ENCODE assay signal across 1 cellular context in the genomic region with DNA sequence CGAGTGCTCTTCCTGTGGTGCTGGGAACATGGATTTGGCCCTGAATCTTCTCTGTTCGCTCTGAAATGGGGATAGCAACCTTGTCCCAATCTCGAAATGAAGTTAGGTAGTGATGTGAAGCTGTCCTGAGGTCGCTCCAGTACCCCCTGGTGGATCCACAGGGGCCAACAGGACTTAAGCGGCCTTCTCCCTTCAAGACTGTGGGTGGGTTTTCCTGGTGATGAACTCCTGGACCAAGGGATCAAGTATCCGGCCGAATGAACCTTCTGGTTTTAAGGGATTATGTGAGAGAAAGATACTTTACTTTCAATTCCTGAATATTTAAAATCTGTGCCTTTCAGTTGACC.
TF ChIP-seq lines count a peak whose summit lies in the region.

No MANE protein-coding gene starts in this region.

TF ChIP-seq in WTC11, 78 proteins besides CTCF, POLR2A, EP300 and RAD21:
- no peak for TF ChIP-seq ZNF138 (CRISPR knock-in tag; conservative IDR thresholded peaks at IDR 0.05)
- TF ChIP-seq, protein P1, sequence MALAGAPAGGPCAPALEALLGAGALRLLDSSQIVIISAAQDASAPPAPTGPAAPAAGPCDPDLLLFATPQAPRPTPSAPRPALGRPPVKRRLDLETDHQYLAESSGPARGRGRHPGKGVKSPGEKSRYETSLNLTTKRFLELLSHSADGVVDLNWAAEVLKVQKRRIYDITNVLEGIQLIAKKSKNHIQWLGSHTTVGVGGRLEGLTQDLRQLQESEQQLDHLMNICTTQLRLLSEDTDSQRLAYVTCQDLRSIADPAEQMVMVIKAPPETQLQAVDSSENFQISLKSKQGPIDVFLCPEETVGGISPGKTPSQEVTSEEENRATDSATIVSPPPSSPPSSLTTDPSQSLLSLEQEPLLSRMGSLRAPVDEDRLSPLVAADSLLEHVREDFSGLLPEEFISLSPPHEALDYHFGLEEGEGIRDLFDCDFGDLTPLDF (CRISPR knock-in tag; IDR thresholded peaks at IDR 0.05), result no peak
- TF ChIP-seq, protein P2, sequence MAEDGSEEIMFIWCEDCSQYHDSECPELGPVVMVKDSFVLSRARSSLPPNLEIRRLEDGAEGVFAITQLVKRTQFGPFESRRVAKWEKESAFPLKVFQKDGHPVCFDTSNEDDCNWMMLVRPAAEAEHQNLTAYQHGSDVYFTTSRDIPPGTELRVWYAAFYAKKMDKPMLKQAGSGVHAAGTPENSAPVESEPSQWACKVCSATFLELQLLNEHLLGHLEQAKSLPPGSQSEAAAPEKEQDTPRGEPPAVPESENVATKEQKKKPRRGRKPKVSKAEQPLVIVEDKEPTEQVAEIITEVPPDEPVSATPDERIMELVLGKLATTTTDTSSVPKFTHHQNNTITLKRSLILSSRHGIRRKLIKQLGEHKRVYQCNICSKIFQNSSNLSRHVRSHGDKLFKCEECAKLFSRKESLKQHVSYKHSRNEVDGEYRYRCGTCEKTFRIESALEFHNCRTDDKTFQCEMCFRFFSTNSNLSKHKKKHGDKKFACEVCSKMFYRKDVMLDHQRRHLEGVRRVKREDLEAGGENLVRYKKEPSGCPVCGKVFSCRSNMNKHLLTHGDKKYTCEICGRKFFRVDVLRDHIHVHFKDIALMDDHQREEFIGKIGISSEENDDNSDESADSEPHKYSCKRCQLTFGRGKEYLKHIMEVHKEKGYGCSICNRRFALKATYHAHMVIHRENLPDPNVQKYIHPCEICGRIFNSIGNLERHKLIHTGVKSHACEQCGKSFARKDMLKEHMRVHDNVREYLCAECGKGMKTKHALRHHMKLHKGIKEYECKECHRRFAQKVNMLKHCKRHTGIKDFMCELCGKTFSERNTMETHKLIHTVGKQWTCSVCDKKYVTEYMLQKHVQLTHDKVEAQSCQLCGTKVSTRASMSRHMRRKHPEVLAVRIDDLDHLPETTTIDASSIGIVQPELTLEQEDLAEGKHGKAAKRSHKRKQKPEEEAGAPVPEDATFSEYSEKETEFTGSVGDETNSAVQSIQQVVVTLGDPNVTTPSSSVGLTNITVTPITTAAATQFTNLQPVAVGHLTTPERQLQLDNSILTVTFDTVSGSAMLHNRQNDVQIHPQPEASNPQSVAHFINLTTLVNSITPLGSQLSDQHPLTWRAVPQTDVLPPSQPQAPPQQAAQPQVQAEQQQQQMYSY (CRISPR knock-in tag; IDR thresholded peaks at IDR 0.05), result no peak
- no peak for TF ChIP-seq TP53 (CRISPR knock-in tag; IDR thresholded peaks at IDR 0.05)
- TF ChIP-seq, protein P3, sequence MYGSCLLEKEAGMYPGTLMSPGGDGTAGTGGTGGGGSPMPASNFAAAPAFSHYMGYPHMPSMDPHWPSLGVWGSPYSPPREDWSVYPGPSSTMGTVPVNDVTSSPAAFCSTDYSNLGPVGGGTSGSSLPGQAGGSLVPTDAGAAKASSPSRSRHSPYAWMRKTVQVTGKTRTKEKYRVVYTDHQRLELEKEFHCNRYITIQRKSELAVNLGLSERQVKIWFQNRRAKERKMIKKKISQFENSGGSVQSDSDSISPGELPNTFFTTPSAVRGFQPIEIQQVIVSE (CRISPR knock-in tag; IDR thresholded peaks at IDR 0.05; ENCODE audit: borderline replicate concordance), result no peak
- no peak for TF ChIP-seq NFYB (CRISPR knock-in tag; conservative IDR thresholded peaks at IDR 0.05; ENCODE audit: low read depth)
- no peak for TF ChIP-seq NR3C1 (CRISPR knock-in tag; conservative IDR thresholded peaks at IDR 0.05; ENCODE audit: low read depth)
- TF ChIP-seq, protein P4, sequence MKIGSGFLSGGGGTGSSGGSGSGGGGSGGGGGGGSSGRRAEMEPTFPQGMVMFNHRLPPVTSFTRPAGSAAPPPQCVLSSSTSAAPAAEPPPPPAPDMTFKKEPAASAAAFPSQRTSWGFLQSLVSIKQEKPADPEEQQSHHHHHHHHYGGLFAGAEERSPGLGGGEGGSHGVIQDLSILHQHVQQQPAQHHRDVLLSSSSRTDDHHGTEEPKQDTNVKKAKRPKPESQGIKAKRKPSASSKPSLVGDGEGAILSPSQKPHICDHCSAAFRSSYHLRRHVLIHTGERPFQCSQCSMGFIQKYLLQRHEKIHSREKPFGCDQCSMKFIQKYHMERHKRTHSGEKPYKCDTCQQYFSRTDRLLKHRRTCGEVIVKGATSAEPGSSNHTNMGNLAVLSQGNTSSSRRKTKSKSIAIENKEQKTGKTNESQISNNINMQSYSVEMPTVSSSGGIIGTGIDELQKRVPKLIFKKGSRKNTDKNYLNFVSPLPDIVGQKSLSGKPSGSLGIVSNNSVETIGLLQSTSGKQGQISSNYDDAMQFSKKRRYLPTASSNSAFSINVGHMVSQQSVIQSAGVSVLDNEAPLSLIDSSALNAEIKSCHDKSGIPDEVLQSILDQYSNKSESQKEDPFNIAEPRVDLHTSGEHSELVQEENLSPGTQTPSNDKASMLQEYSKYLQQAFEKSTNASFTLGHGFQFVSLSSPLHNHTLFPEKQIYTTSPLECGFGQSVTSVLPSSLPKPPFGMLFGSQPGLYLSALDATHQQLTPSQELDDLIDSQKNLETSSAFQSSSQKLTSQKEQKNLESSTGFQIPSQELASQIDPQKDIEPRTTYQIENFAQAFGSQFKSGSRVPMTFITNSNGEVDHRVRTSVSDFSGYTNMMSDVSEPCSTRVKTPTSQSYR (CRISPR knock-in tag; IDR thresholded peaks at IDR 0.05), result no peak
- TF ChIP-seq, protein P5, sequence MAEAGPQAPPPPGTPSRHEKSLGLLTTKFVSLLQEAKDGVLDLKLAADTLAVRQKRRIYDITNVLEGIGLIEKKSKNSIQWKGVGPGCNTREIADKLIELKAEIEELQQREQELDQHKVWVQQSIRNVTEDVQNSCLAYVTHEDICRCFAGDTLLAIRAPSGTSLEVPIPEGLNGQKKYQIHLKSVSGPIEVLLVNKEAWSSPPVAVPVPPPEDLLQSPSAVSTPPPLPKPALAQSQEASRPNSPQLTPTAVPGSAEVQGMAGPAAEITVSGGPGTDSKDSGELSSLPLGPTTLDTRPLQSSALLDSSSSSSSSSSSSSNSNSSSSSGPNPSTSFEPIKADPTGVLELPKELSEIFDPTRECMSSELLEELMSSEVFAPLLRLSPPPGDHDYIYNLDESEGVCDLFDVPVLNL (CRISPR knock-in tag; IDR thresholded peaks at IDR 0.05; ENCODE audit: borderline replicate concordance, low read depth), result no peak
- TF ChIP-seq GABPB1 (CRISPR knock-in tag; IDR thresholded peaks at IDR 0.05), result no peak
- TF ChIP-seq JAZF1 (CRISPR knock-in tag; IDR thresholded peaks at IDR 0.05), result no peak
- TF ChIP-seq, protein P6, sequence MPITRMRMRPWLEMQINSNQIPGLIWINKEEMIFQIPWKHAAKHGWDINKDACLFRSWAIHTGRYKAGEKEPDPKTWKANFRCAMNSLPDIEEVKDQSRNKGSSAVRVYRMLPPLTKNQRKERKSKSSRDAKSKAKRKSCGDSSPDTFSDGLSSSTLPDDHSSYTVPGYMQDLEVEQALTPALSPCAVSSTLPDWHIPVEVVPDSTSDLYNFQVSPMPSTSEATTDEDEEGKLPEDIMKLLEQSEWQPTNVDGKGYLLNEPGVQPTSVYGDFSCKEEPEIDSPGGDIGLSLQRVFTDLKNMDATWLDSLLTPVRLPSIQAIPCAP (CRISPR knock-in tag; IDR thresholded peaks at IDR 0.05), result no peak
- TF ChIP-seq, protein P7, sequence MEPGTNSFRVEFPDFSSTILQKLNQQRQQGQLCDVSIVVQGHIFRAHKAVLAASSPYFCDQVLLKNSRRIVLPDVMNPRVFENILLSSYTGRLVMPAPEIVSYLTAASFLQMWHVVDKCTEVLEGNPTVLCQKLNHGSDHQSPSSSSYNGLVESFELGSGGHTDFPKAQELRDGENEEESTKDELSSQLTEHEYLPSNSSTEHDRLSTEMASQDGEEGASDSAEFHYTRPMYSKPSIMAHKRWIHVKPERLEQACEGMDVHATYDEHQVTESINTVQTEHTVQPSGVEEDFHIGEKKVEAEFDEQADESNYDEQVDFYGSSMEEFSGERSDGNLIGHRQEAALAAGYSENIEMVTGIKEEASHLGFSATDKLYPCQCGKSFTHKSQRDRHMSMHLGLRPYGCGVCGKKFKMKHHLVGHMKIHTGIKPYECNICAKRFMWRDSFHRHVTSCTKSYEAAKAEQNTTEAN (CRISPR knock-in tag; IDR thresholded peaks at IDR 0.05), result no peak
- no peak for TF ChIP-seq TEAD1 (CRISPR knock-in tag; IDR thresholded peaks at IDR 0.05)
- TF ChIP-seq, protein P8, sequence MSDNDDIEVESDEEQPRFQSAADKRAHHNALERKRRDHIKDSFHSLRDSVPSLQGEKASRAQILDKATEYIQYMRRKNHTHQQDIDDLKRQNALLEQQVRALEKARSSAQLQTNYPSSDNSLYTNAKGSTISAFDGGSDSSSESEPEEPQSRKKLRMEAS (CRISPR knock-in tag; IDR thresholded peaks at IDR 0.05), result no peak
- no peak for TF ChIP-seq SOX15 (CRISPR knock-in tag; IDR thresholded peaks at IDR 0.05)
- TF ChIP-seq RELA (CRISPR knock-in tag; IDR thresholded peaks at IDR 0.05; ENCODE audit: borderline replicate concordance), result no peak
